ENCODE assay signal across 23 cellular contexts in the genomic region with DNA sequence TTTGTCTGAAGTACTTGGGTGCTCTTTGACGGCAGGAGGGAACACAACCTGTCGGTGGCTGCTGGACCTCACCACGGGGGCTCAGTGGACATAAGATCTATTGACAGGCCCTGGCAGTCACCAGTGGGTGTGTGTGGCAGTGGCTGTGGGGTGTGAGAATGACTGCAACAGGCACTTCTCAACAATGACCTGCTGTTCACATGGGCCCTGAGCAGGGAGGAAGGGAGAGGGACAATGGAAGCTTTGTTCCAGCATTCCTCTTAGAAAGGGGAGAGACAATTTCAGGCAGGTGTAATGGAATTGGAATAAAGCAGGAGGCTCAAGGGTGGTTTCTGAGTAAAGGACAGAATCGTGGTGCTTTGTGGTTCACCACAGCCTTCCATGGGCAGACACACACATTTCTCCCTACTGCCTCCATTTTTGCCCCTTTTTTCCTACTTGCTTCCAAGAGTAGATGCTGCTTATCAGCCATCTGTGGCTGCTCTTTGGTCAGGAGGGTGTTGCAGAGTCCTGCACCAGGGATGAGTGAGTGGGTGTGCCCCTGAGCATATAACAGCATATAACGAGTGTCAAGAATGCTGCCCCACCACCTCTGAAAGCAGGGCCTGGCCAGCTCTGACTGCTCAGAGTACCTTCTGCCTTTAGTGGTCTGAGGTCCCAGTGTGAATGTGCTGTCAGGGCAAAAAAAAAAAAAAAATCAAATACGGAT.
DNase-seq lines count a peak whose midpoint lies in the region; ATAC-seq and TF ChIP-seq lines count a peak whose summit lies in the region.
"Had no signal": no experiment of that assay in that cellular context is flagged by ENCODE, and none has a peak within 500 bp of the region (broad histone marks: within the 10 kb centered on the region; RNA-seq: fewer than 3 reads in every experiment).

No MANE protein-coding gene starts in this region.

- H3K4me1 Mint-ChIP-seq in natural killer cell = no peaks in the 10 kb centered on the region
- H3K4me1 Mint-ChIP-seq: activated B cell treated with CpG ODN at 0.5 μM for 24 hours; central memory CD8-positive, alpha-beta T cell had no signal

- H3K4me1 ChIP-seq in HCT116 (ENCODE audit: control insufficient read depth in 1 of 2, insufficient read depth in 2 of 2, low read length in 2 of 2) = no peaks in the 10 kb centered on the region
- peaks cover 0 to 6% of the 10 kb centered on the region in 2 donors for H3K4me1 ChIP-seq in neuronal stem cell (ENCODE audit: control insufficient read depth in 2 of 2, insufficient read depth in 1 of 2, low read depth in 1 of 2, low read length in 2 of 2)
- H3K4me1 ChIP-seq: lower lobe of right lung, psoas muscle, SJSA1 had no signal

- H3K18ac ChIP-seq in neuronal stem cell (ENCODE audit: low read length) = peak overlapping the region; percentile 58

- H3K9me3 ChIP-seq in HCT116 (ENCODE audit: control insufficient read depth in 1 of 2, insufficient read depth in 1 of 2, low read depth in 1 of 2, low read length in 2 of 2) = no peaks in the 10 kb centered on the region
- H3K9me3 ChIP-seq in neuronal stem cell (replicated peaks in 1 of 2; ENCODE audit: control insufficient read depth in 2 of 2, insufficient read depth in 1 of 2, low read depth in 1 of 2, low read length in 2 of 2) = no peaks in the 10 kb centered on the region
- H3K9me3 ChIP-seq: lower lobe of right lung, psoas muscle, SJSA1 had no signal

- H3K27me3 Mint-ChIP-seq in natural killer cell (ENCODE audit: low read depth in 2 of 2) = peaks cover 0 to 2% of the 10 kb centered on the region in 2 donors
- H3K27me3 Mint-ChIP-seq: activated B cell treated with CpG ODN at 0.5 μM for 24 hours; activated CD4-positive, alpha-beta memory T cell treated with anti-CD3 and anti-CD28 coated beads for 36 hours; CD4-positive, alpha-beta T cell; central memory CD8-positive, alpha-beta T cell; natural killer cell treated with Interleukin-12 subunit alpha and Interleukin-12 subunit beta and Interleukin-15 and Interleukin-18, amount 100 ng/mL, for 72 hours had no signal

- no peak overlapping the region for H3K4ac ChIP-seq in neuronal stem cell (ENCODE audit: low read length)

- H4K91ac ChIP-seq in neuronal stem cell (ENCODE audit: low read depth, low read length, poor library complexity) = no peak overlapping the region

- no peaks in the 10 kb centered on the region for H4K20me1 ChIP-seq in HCT116 (ENCODE audit: insufficient read depth)

- H2AK5ac ChIP-seq in neuronal stem cell (ENCODE audit: low read depth, low read length) = no peak overlapping the region

- CTCF ChIA-PET in HCT116 (lab: Charles Lee) = no interaction called here

- no peak for TF ChIP-seq CTCF in HCT116 (IDR thresholded peaks at IDR 0.05 in 2 of 3, conservative IDR thresholded peaks at IDR 0.05 in 1 of 3; ENCODE audit: borderline replicate concordance in 1 of 3, insufficient read depth in 1 of 3, low read depth in 2 of 3, low read length in 2 of 3)
- TF ChIP-seq CTCF in natural killer cell (IDR thresholded peaks at IDR 0.05) = no peak

- no peak overlapping the region for H2BK120ac ChIP-seq in neuronal stem cell (ENCODE audit: low read depth, low read length)

- BruUV-seq in HCT116 (replicated peaks; lab: Mats Ljungman, UMichigan) = no TSS peak

- no peaks in the 10 kb centered on the region for H3K79me1 ChIP-seq in neuronal stem cell (ENCODE audit: low read depth, low read length)

- H3K9ac ChIP-seq in HCT116 (ENCODE audit: low read length) = no peak overlapping the region
- no peak overlapping the region for H3K9ac ChIP-seq in neuronal stem cell (ENCODE audit: low read depth, low read length, poor library complexity)

- H2BK15ac ChIP-seq in neuronal stem cell (ENCODE audit: low read length) = no peak overlapping the region

- no peak overlapping the region for H3K23ac ChIP-seq in neuronal stem cell (ENCODE audit: low read depth, low read length, poor library complexity)

- intact Hi-C loops in HCT116 (cut with micrococcal nuclease) (no loop called here), natural killer cell (cut with micrococcal nuclease) (no loop called here)

- H3K79me2 ChIP-seq in HCT116 (ENCODE audit: insufficient read depth, low read length) = no peaks in the 10 kb centered on the region

- H2BK5ac ChIP-seq in neuronal stem cell (ENCODE audit: low read length) = no peak overlapping the region

- H3K4me2 ChIP-seq in HCT116 (ENCODE audit: low read length) = no peak overlapping the region
- no peak overlapping the region for H3K4me2 ChIP-seq in neuronal stem cell (ENCODE audit: insufficient read depth, low read length, poor library complexity, severe bottlenecking)

- H3K27ac ChIP-seq in HCT116 (ENCODE audit: low read depth, low read length) (no peak overlapping the region), epithelial cell of prostate (peak overlapping the region; percentile 48), neuronal stem cell (replicated peaks; ENCODE audit: low read length) (no peak overlapping the region)
- H3K27ac ChIP-seq: HL-60, lower lobe of right lung, psoas muscle, SJSA1 had no signal

- DNase-seq in HCT116 (ENCODE audit: low read depth, low spot score) (no peak), NCI-H526 treated with DMSO at 0.1 percent for 48 hours (lab: John Stamatoyannopoulos, UW) (peak; percentile 59), epithelial cell of prostate (ENCODE audit: low read depth, low spot score) (no peak), neuronal stem cell (ENCODE audit: low spot score) (no peak), natural killer cell (no peak), DMS53 (lab: John Stamatoyannopoulos, UW) (no peak)
- no peak for DNase-seq in activated effector memory CD4-positive, alpha-beta T cell treated with anti-CD3 and anti-CD28 coated beads, Interleukin-2, amount 50 U/mL, for 16 hours
- DNase-seq: activated B cell treated with CpG ODN at 0.5 μM for 24 hours; activated CD4-positive, alpha-beta memory T cell treated with anti-CD3 and anti-CD28 coated beads for 36 hours; activated T-cell treated with anti-CD3 and anti-CD28 coated beads for 4 hours; amniotic stem cell; CD4-positive, alpha-beta T cell; lower lobe of right lung; NCI-H2081 treated with DMSO at 0.1 percent for 48 hours; NCI-H524; psoas muscle had no signal

- H3K27me3 ChIP-seq in HCT116 (ENCODE audit: insufficient read depth, low read length) (no peaks in the 10 kb centered on the region), neuronal stem cell (ENCODE audit: control insufficient read depth in 3 of 3, insufficient read depth in 3 of 3, low read depth in 1 of 3, low read length in 3 of 3) (no peaks in the 10 kb centered on the region)
- H3K27me3 ChIP-seq: SJSA1 had no signal

- H3K9me2 ChIP-seq in HCT116 (ENCODE audit: insufficient read depth) = no peaks in the 10 kb centered on the region

- H2BK12ac ChIP-seq in neuronal stem cell (ENCODE audit: low read length) = no peak overlapping the region

- no peaks in the 10 kb centered on the region for H3K36me3 Mint-ChIP-seq in natural killer cell
- H3K36me3 Mint-ChIP-seq: activated CD4-positive, alpha-beta memory T cell treated with anti-CD3 and anti-CD28 coated beads for 36 hours; natural killer cell treated with Interleukin-12 subunit alpha and Interleukin-12 subunit beta and Interleukin-15 and Interleukin-18, amount 100 ng/mL, for 72 hours had no signal

- H3K27ac Mint-ChIP-seq in natural killer cell = no peak overlapping the region
- H3K27ac Mint-ChIP-seq: activated B cell treated with CpG ODN at 0.5 μM for 24 hours; activated CD4-positive, alpha-beta memory T cell treated with anti-CD3 and anti-CD28 coated beads for 36 hours; CD4-positive, alpha-beta T cell; natural killer cell treated with Interleukin-12 subunit alpha and Interleukin-12 subunit beta and Interleukin-15 and Interleukin-18, amount 100 ng/mL, for 72 hours; T-helper 2 cell treated with Interferon-gamma antibody and Interleukin-4, amounts not matched to agents 5 μg/mL and 100 μg/mL, for 36 hours had no signal

- POLR2A ChIA-PET in HCT116 (lab: Charles Lee) = interaction anchor here (0.6 kb wide), 1 partner anchor 12 kb away, joined by 4 read pairs; no protein-coding TSS in a partner anchor

- TF ChIP-seq POLR2A in HCT116 (IDR thresholded peaks at IDR 0.05; ENCODE audit: borderline replicate concordance, extremely low read depth, insufficient read depth, insufficient read length) = no peak

- ATAC-seq in HCT116 (peak; percentile 46; the same call in 1 of the 2 replicates), natural killer cell (no peak), HG03469 (IDR thresholded peaks at IDR 0.05; ENCODE audit: unreplicated experiment) (no peak)
- ATAC-seq: K562, lower lobe of right lung had no signal

- no peaks in the 10 kb centered on the region for H3K36me3 ChIP-seq in HCT116 (ENCODE audit: control insufficient read depth in 1 of 2, insufficient read depth in 2 of 2, low read length in 2 of 2)
- H3K36me3 ChIP-seq in neuronal stem cell (replicated peaks in 1 of 2; ENCODE audit: control insufficient read depth in 2 of 2, insufficient read depth in 2 of 2, low read length in 2 of 2) = no peaks in the 10 kb centered on the region
- H3K36me3 ChIP-seq: lower lobe of right lung, SJSA1 had no signal

- no peak overlapping the region for H4K8ac ChIP-seq in neuronal stem cell (ENCODE audit: low read depth, low read length)

- no peaks in the 10 kb centered on the region for H3K9me3 Mint-ChIP-seq in natural killer cell
- H3K9me3 Mint-ChIP-seq: activated B cell treated with CpG ODN at 0.5 μM for 24 hours; CD4-positive, alpha-beta T cell; T-helper 2 cell treated with Interferon-gamma antibody and Interleukin-4, amounts not matched to agents 5 μg/mL and 100 μg/mL, for 36 hours had no signal

- H2AFZ ChIP-seq in HCT116 (ENCODE audit: low read depth, low read length, poor library complexity, severe bottlenecking) (no peak overlapping the region), neuronal stem cell (ENCODE audit: low read length) (no peak overlapping the region)

- WGBS in neuronal stem cell (ENCODE audit: extremely low coverage in 2 of 2, insufficient read length in 2 of 2, insufficient replicate concordance in 1 of 2), 2 donors = no CpG with 5 or more reads among the region's 6 CpGs

- no peak for TF ChIP-seq RAD21 in HCT116 (IDR thresholded peaks at IDR 0.05; ENCODE audit: low read depth)

- no peak overlapping the region for H3K14ac ChIP-seq in neuronal stem cell (ENCODE audit: low read length)

- RAD21 ChIA-PET in HCT116 (lab: Charles Lee; ENCODE audit: low non-redundant PET in 1 of 2, low total read pairs in 2 of 2, uncharacterized antibody in 2 of 2, unreplicated experiment in 2 of 2) = no interaction called here

- H3K4me3 ChIP-seq in HCT116 (replicated peaks in 1 of 2; ENCODE audit: low read depth in 1 of 2, low read length in 2 of 2) = no peak overlapping the region
- H3K4me3 ChIP-seq in neuronal stem cell (ENCODE audit: low read length in 2 of 2) = no peak overlapping the region
- H3K4me3 ChIP-seq: K562, lower lobe of right lung, psoas muscle, SJSA1 had no signal

- no peak overlapping the region for H3K4me3 Mint-ChIP-seq in natural killer cell
- H3K4me3 Mint-ChIP-seq: activated B cell treated with CpG ODN at 0.5 μM for 24 hours; activated CD4-positive, alpha-beta memory T cell treated with anti-CD3 and anti-CD28 coated beads for 36 hours; CD4-positive, alpha-beta T cell; central memory CD8-positive, alpha-beta T cell; natural killer cell treated with Interleukin-12 subunit alpha and Interleukin-12 subunit beta and Interleukin-15 and Interleukin-18, amount 100 ng/mL, for 72 hours; T-helper 2 cell treated with Interferon-gamma antibody and Interleukin-4, amounts not matched to agents 5 μg/mL and 100 μg/mL, for 36 hours had no signal

TF ChIP-seq in HCT116, 20 proteins besides CTCF, POLR2A, EP300 and RAD21 (continues in another document):
- TF ChIP-seq ZNF274 (IDR thresholded peaks at IDR 0.05; ENCODE audit: low read depth, low read length) = no peak
